ENCODE assay signal across 9 cellular contexts in the genomic region with DNA sequence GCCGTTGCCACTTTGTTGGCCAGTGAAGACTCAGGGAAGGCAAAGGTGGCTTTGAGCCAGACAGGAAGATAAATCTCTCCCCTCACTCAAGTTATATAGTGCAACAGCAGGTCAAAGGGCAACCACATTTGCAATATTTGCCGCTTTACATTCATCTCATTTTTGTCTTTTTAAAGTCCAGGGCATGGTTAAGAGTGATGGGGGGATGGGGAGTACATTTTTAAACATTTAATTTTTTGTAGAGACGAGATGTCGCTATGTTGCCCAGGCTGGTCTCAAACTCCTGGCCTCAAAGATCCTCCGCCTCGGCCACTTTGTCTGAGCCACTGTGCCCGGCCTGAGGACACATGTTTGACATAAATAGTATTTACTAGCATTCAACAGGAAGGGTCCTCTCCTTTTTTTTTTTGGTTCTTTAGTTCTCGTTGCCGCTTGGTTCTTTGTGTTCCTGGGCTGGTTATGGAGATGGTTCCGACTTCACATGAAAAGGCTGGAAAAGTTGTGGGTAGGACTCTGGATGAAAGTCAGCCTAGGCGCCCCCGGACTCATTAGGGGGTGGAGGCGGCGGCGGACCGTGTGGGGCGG.
A peak's percentile ranks its signal among the peaks of the same experiment; 100 is the strongest.
DNase-seq lines count a peak whose midpoint lies in the region; ATAC-seq and TF ChIP-seq lines count a peak whose summit lies in the region.
"Had no signal": no experiment of that assay in that cellular context is flagged by ENCODE, and none has a peak within 500 bp of the region (broad histone marks: within the 10 kb centered on the region; RNA-seq: fewer than 3 reads in every experiment).

No MANE protein-coding gene starts in this region.

- H3K4me1 Mint-ChIP-seq in naive thymus-derived CD8-positive, alpha-beta T cell, result peaks cover 32 to 48% (median 45%) of the 10 kb centered on the region in 4 donors

- POLR2A ChIA-PET in naive thymus-derived CD8-positive, alpha-beta T cell (lab: Charles Lee), result interaction anchor here (0.6 to 10.1 kb wide), 11 partner anchors 9 to 1557 kb away, joined by 3 to 264 read pairs (median 4); partner anchors contain the start of genes SSH2 and SUZ12

- no peaks in the 10 kb centered on the region for H3K27me3 Mint-ChIP-seq in naive thymus-derived CD8-positive, alpha-beta T cell

- H3K27ac ChIP-seq in ACC112 (ENCODE audit: low read depth, low read length) (no peak overlapping the region), KMS-11 (no peak overlapping the region), colonic mucosa (peak overlapping the region; percentile 50)

- no peaks in the 10 kb centered on the region for H4K20me1 ChIP-seq in KMS-11 (ENCODE audit: insufficient read depth)

- H2AFZ ChIP-seq in ACC112 (ENCODE audit: low read length, unreplicated experiment) (no peak overlapping the region), KMS-11 (ENCODE audit: low read depth) (peak overlapping the region; percentile 79)

- H3K4me2 ChIP-seq in KMS-11, result peak overlapping the region; percentile 87

- H3K36me3 ChIP-seq in ACC112 (ENCODE audit: insufficient read depth, low read length) (no peaks in the 10 kb centered on the region), KMS-11 (ENCODE audit: insufficient read depth) (no peaks in the 10 kb centered on the region), colonic mucosa (no peaks in the 10 kb centered on the region)

- intact Hi-C loops in colonic mucosa (cut with DNase I), result no loop called here

- H3K4me1 ChIP-seq in ACC112 (ENCODE audit: control insufficient read depth, insufficient read depth, low read length, unreplicated experiment) (no peaks in the 10 kb centered on the region), KMS-11 (ENCODE audit: low read depth, poor library complexity, severe bottlenecking) (peaks cover 10% of the 10 kb centered on the region), colonic mucosa (peaks cover 20% of the 10 kb centered on the region)

- H3K27me3 ChIP-seq in ACC112 (ENCODE audit: insufficient read depth, low read length) (peaks cover 79% of the 10 kb centered on the region), KMS-11 (ENCODE audit: insufficient read depth, low read depth) (no peaks in the 10 kb centered on the region), colonic mucosa (no peaks in the 10 kb centered on the region)

- H3K4me3 ChIP-seq in ACC112 (ENCODE audit: low read depth, low read length) (peak overlapping the region; percentile 59), KMS-11 (IDR thresholded peaks at IDR 0.05; ENCODE audit: insufficient read depth, low read depth, low read length) (no peak overlapping the region), colonic mucosa (peak overlapping the region; percentile 88)

- no peaks in the 10 kb centered on the region for H3K9me3 Mint-ChIP-seq in naive thymus-derived CD8-positive, alpha-beta T cell

- no peak for DNase-seq in colonic mucosa
- no peak for DNase-seq in naive thymus-derived CD8-positive, alpha-beta T cell
- no peak for DNase-seq in HCEC 1CT
- no peak for DNase-seq in NCI-H2196 (lab: John Stamatoyannopoulos, UW; ENCODE audit: unreplicated experiment)
- DNase-seq: GF-D8 had no signal

- no peaks in the 10 kb centered on the region for H3K9me3 ChIP-seq in colonic mucosa

- TF ChIP-seq CTCF in KMS-11 (conservative IDR thresholded peaks at IDR 0.05; ENCODE audit: low read depth, low read length), result no peak
- TF ChIP-seq CTCF in colonic mucosa (IDR thresholded peaks at IDR 0.05), result no peak

- H3K79me2 ChIP-seq in ACC112 (ENCODE audit: control insufficient read depth, insufficient read depth, low read length, unreplicated experiment), result no peaks in the 10 kb centered on the region
- H3K79me2 ChIP-seq in KMS-11 (ENCODE audit: insufficient read depth, low read depth), result no peaks in the 10 kb centered on the region

- H3K9ac ChIP-seq in KMS-11 (peak overlapping the region; percentile 8; the same call in 1 of the 2 replicates), colonic mucosa (ENCODE audit: low read depth in 2 of 2, low read length in 2 of 2) (peak overlapping the region; percentile 62 to 65)

- peak overlapping the region; percentile 85 to 97 (median 95) for H3K27ac Mint-ChIP-seq in naive thymus-derived CD8-positive, alpha-beta T cell

- no peak for ATAC-seq in naive thymus-derived CD8-positive, alpha-beta T cell
- no peak for ATAC-seq in GM19397 (IDR thresholded peaks at IDR 0.05; ENCODE audit: unreplicated experiment)
- ATAC-seq in HG02852 (IDR thresholded peaks at IDR 0.05; ENCODE audit: unreplicated experiment), result no peak

- H3K4me3 Mint-ChIP-seq in naive thymus-derived CD8-positive, alpha-beta T cell, result peak overlapping the region; percentile 85 to 92 (median 89)

- H3K36me3 Mint-ChIP-seq in naive thymus-derived CD8-positive, alpha-beta T cell, result peaks cover 0 to 2% (median 0%) of the 10 kb centered on the region in 3 donors
